ENCODE assay signal across 16 cellular contexts in the genomic region with DNA sequence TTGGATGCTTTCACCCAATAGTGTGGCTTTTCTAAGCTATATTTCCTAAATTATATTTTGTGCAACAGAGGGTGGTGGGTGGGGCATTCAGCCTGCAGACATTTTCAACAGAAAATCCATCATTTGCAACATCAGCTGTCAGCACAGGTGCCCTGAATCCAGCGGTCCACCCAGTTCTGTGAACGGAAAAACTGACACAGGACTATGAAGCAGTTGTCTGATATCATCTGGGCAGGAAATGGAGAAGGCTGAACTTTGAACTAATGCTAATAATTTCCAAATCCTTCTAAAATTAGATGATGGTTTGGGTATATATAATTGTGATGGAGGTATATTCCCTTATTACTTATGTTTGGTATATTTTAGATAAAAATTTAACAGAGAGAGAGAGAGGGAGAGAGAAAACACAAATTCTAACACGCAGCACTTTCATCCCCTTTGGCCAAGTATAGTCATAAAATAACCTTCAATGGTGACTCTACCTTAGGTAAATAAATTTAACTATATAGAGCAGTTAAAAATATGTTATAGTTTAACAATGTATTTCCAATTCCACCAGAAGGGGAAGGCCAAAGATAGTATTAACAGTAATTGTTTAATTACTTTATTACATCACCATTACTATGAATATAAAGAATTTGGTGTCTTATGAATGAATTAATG. TPM values are rescaled to one million over a fixed set of nuclear protein-coding genes. Genes with fewer than 3 reads are reported as not detected.
"Had no signal": no experiment of that assay in that cellular context is flagged by ENCODE, and none has a peak within 500 bp of the region (broad histone marks: within the 10 kb centered on the region; RNA-seq: fewer than 3 reads in every experiment).

No MANE protein-coding gene starts in this region.

- DNase-seq: activated CD4-positive, alpha-beta T cell treated with anti-CD3 and anti-CD28 coated beads for 1 hour; activated effector memory CD4-positive, alpha-beta T cell treated with anti-CD3 and anti-CD28 coated beads, Interleukin-2, amount 50 U/mL, for 16 hours; activated naive CD4-positive, alpha-beta T cell treated with anti-CD3 and anti-CD28 coated beads, Interleukin-2, amount 50 U/mL, for 16 hours; activated T-cell treated with anti-CD3 and anti-CD28 coated beads, Interleukin-2, amount 50 U/mL, for 72 hours; effector memory CD4-positive, alpha-beta T cell; esophagus squamous epithelium; hypothalamus; left ventricle myocardium inferior; stimulated activated CD8-positive, alpha-beta memory T cell treated with anti-CD3 and anti-CD28 coated beads, Interleukin-4, amount 100 ng/mL, for 48 hours; stimulated activated naive CD4-positive, alpha-beta T cell; upper lobe of right lung; WERI-Rb-1 had no signal

- H3K4me1 ChIP-seq: ascending aorta, esophagus squamous epithelium, upper lobe of right lung had no signal

- H3K9me3 ChIP-seq: ascending aorta, esophagus squamous epithelium, left ventricle myocardium inferior, neutrophil, upper lobe of right lung had no signal

- H3K4me3 ChIP-seq: ascending aorta, esophagus squamous epithelium, left ventricle myocardium inferior, upper lobe of right lung had no signal

- H3K36me3 ChIP-seq: ascending aorta, esophagus squamous epithelium, left ventricle myocardium inferior, neutrophil, upper lobe of right lung, WERI-Rb-1 had no signal

- H3K27ac ChIP-seq: ascending aorta, esophagus squamous epithelium, left ventricle myocardium inferior, neutrophil, upper lobe of right lung, WERI-Rb-1 had no signal

- H3K27me3 ChIP-seq: ascending aorta, esophagus squamous epithelium, neutrophil had no signal

- ATAC-seq: activated T-cell treated with anti-CD3 and anti-CD28 coated beads, Interleukin-2, amount 50 U/mL, for 72 hours; natural killer cell treated with Interleukin-12 subunit alpha and Interleukin-12 subunit beta and Interleukin-15 and Interleukin-18, amount 100 ng/mL, for 72 hours; upper lobe of right lung had no signal

RNA-seq across cellular contexts. Expression of gene PTPRB, which starts 58.3 kb away (rescaled TPM):
- total RNA-seq: activated CD8-positive, alpha-beta memory T cell treated with anti-CD3 and anti-CD28 coated beads for 36 hours; activated T-cell treated with anti-CD3 and anti-CD28 coated beads, Interleukin-2, amount 50 U/mL, for 72 hours had no signal
